In the genomic region with DNA sequence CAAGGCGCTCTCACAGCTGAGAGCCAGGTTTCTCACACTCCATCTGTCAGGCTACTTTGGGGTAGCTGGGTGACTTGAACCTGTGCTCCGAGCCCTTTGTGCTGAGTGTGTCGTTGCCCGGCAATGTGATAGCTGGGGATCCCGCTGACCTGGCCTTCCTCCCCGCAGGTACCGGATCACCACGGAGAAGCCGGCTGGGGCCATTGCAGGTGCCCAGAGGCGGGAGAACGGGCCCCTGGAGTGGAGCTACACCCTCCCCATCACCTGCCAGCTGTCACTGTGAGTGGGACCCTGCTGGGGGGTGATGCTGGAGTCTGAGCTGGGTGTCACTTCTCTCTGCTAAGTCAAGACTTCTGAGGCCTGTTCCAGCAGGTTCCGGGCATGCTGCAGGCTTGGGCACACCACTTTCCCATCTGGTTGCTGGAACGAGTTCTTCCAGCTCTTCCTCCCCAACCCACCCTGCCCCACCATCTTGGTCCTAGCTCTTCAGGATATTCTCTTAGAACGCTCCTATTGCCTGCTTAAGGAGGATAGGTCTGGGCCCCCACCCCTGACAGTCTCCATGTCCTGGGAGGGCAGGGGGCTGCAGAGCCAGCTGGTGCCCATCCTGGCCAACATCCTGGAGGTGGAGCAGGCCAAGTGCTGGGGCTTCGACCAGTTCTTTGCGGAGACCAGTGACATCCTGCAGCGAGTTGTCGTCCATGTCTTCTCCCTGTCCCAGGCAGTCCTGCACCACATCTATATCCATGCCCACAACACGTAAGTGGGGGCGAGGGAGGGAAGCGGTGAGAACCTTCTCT, we compare ENCODE assay signal across 22 cellular contexts. TPM values are rescaled to one million over a fixed set of nuclear protein-coding genes. Genes with fewer than 3 reads are reported as not detected.
A peak's percentile ranks its signal among the peaks of the same experiment; 100 is the strongest.
DNase-seq lines count a peak whose midpoint lies in the region; ATAC-seq and TF ChIP-seq lines count a peak whose summit lies in the region.
"Had no signal": no experiment of that assay in that cellular context is flagged by ENCODE, and none has a peak within 500 bp of the region (broad histone marks: within the 10 kb centered on the region; RNA-seq: fewer than 3 reads in every experiment).

No MANE protein-coding gene starts in this region.

- ATAC-seq in activated T-cell treated with anti-CD3 and anti-CD28 coated beads, Interleukin-2, amount 50 U/mL, for 72 hours (replicated peaks in 1 of 2), result no peak
- ATAC-seq: Panc1 had no signal

- peak overlapping the region; percentile 67 for H3K27ac Mint-ChIP-seq in activated T-cell treated with anti-CD3 and anti-CD28 coated beads, Interleukin-2, amount 50 U/mL, for 24 hours
- no peak overlapping the region for H3K27ac Mint-ChIP-seq in activated T-cell treated with anti-CD3 and anti-CD28 coated beads, Interleukin-2, amount 50 U/mL, for 72 hours
- no peak overlapping the region for H3K27ac Mint-ChIP-seq in T-helper 2 cell treated with Interferon-gamma antibody and Interleukin-4, amounts not matched to agents 5 μg/mL and 100 μg/mL, for 36 hours

- H3K27ac ChIP-seq in WERI-Rb-1, result no peak overlapping the region
- H3K27ac ChIP-seq: GM23248, HL-60, SJCRH30 had no signal

- H3K36me3 ChIP-seq in WERI-Rb-1, result no peaks in the 10 kb centered on the region
- H3K36me3 ChIP-seq: SJCRH30 had no signal

- DNase-seq in activated T-cell treated with anti-CD3 and anti-CD28 coated beads, Interleukin-2, amount 50 U/mL, for 24 hours, result no peak
- no peak for DNase-seq in activated T-cell treated with anti-CD3 and anti-CD28 coated beads, Interleukin-2, amount 50 U/mL, for 72 hours
- DNase-seq in NCI-H2171 (lab: John Stamatoyannopoulos, UW) (peak; percentile 65), epithelial cell of esophagus (ENCODE audit: low read depth) (peak; percentile 87), NCI-H2107 (lab: John Stamatoyannopoulos, UW) (no peak), WERI-Rb-1 (no peak)
- no peak for DNase-seq in T-helper 2 cell treated with Interferon-gamma antibody and Interleukin-4, amounts not matched to agents 5 μg/mL and 100 μg/mL, for 36 hours (ENCODE audit: low spot score)
- DNase-seq: Caco-2; CD4-positive, CD25-positive, alpha-beta regulatory T cell; DMS 273 treated with DMSO at 0.1 percent for 48 hours; DMS79 treated with DMSO at 0.1 percent for 48 hours; GM23248; H9; KBM-7; MM.1S; NCI-H1048; NCI-H1417 treated with DMSO at 0.1 percent for 48 hours; NCI-H187; NCI-H2227 treated with DMSO at 0.1 percent for 48 hours; SJCRH30 had no signal

- no peaks in the 10 kb centered on the region for H3K27me3 Mint-ChIP-seq in activated T-cell treated with anti-CD3 and anti-CD28 coated beads, Interleukin-2, amount 50 U/mL, for 24 hours
- no peaks in the 10 kb centered on the region for H3K27me3 Mint-ChIP-seq in activated T-cell treated with anti-CD3 and anti-CD28 coated beads, Interleukin-2, amount 50 U/mL, for 72 hours (ENCODE audit: low read depth)
- H3K27me3 Mint-ChIP-seq in T-helper 2 cell treated with Interferon-gamma antibody and Interleukin-4, amounts not matched to agents 5 μg/mL and 100 μg/mL, for 36 hours (ENCODE audit: low read depth), result no peaks in the 10 kb centered on the region
- H3K27me3 Mint-ChIP-seq: CD4-positive, CD25-positive, alpha-beta regulatory T cell had no signal

- peaks cover 51% of the 10 kb centered on the region for H3K4me1 Mint-ChIP-seq in activated T-cell treated with anti-CD3 and anti-CD28 coated beads, Interleukin-2, amount 50 U/mL, for 24 hours (ENCODE audit: low read depth)
- peaks cover 51% of the 10 kb centered on the region for H3K4me1 Mint-ChIP-seq in activated T-cell treated with anti-CD3 and anti-CD28 coated beads, Interleukin-2, amount 50 U/mL, for 72 hours (ENCODE audit: low read depth)
- peaks cover 20% of the 10 kb centered on the region for H3K4me1 Mint-ChIP-seq in T-helper 2 cell treated with Interferon-gamma antibody and Interleukin-4, amounts not matched to agents 5 μg/mL and 100 μg/mL, for 36 hours (ENCODE audit: low read depth)

- no peaks in the 10 kb centered on the region for H3K9me3 Mint-ChIP-seq in activated T-cell treated with anti-CD3 and anti-CD28 coated beads, Interleukin-2, amount 50 U/mL, for 24 hours
- H3K9me3 Mint-ChIP-seq in activated T-cell treated with anti-CD3 and anti-CD28 coated beads, Interleukin-2, amount 50 U/mL, for 72 hours, result no peaks in the 10 kb centered on the region
- H3K9me3 Mint-ChIP-seq in T-helper 2 cell treated with Interferon-gamma antibody and Interleukin-4, amounts not matched to agents 5 μg/mL and 100 μg/mL, for 36 hours, result no peaks in the 10 kb centered on the region
- H3K9me3 Mint-ChIP-seq: CD4-positive, CD25-positive, alpha-beta regulatory T cell; H9 had no signal

- TF ChIP-seq CTCF in epithelial cell of esophagus (IDR thresholded peaks at IDR 0.05; ENCODE audit: insufficient read depth, low read depth, low read length, missing control alignments) (no peak), WERI-Rb-1 (IDR thresholded peaks at IDR 0.05; ENCODE audit: low read depth, low read length) (no peak)

- H3K36me3 Mint-ChIP-seq in activated T-cell treated with anti-CD3 and anti-CD28 coated beads, Interleukin-2, amount 50 U/mL, for 24 hours (ENCODE audit: low read depth), result peaks cover 89% of the 10 kb centered on the region
- H3K36me3 Mint-ChIP-seq in activated T-cell treated with anti-CD3 and anti-CD28 coated beads, Interleukin-2, amount 50 U/mL, for 72 hours (ENCODE audit: insufficient read depth in 2 of 2), result peaks cover 12 to 26% of the 10 kb centered on the region in 2 donors
- H3K36me3 Mint-ChIP-seq in T-helper 2 cell treated with Interferon-gamma antibody and Interleukin-4, amounts not matched to agents 5 μg/mL and 100 μg/mL, for 36 hours (ENCODE audit: low read depth), result peaks cover 71% of the 10 kb centered on the region

- H3K4me3 ChIP-seq in epithelial cell of esophagus (ENCODE audit: low read length), result no peak overlapping the region
- no peak overlapping the region for H3K4me3 ChIP-seq in WERI-Rb-1 (ENCODE audit: low read depth, low read length)
- H3K4me3 ChIP-seq: GM23248, SJCRH30 had no signal

- no peaks in the 10 kb centered on the region for H3K9me3 ChIP-seq in WERI-Rb-1 (ENCODE audit: severe bottlenecking)
- H3K9me3 ChIP-seq: Caco-2, SJCRH30 had no signal

- H3K4me3 Mint-ChIP-seq in activated T-cell treated with anti-CD3 and anti-CD28 coated beads, Interleukin-2, amount 50 U/mL, for 24 hours, result no peak overlapping the region
- H3K4me3 Mint-ChIP-seq in activated T-cell treated with anti-CD3 and anti-CD28 coated beads, Interleukin-2, amount 50 U/mL, for 72 hours, result no peak overlapping the region
- H3K4me3 Mint-ChIP-seq in T-helper 2 cell treated with Interferon-gamma antibody and Interleukin-4, amounts not matched to agents 5 μg/mL and 100 μg/mL, for 36 hours, result no peak overlapping the region
- H3K4me3 Mint-ChIP-seq: H9 had no signal

- H3K27me3 ChIP-seq in WERI-Rb-1 (ENCODE audit: insufficient read depth, low read depth, severe bottlenecking), result no peaks in the 10 kb centered on the region
- H3K27me3 ChIP-seq: SJCRH30 had no signal

RNA-seq across cellular contexts. Expression of a gene that starts 7.5 kb away (rescaled TPM):
- 10 to 100 TPM; 21.0 to 21.1 TPM for total RNA-seq in activated T-cell treated with anti-CD3 and anti-CD28 coated beads, Interleukin-2, amount 50 U/mL, for 72 hours

RNA-seq across cellular contexts. Expression of a gene that starts 29.6 kb away (rescaled TPM):
- 100 to 1,000 TPM; 227 to 240 TPM for total RNA-seq in activated T-cell treated with anti-CD3 and anti-CD28 coated beads, Interleukin-2, amount 50 U/mL, for 72 hours

Comparison
In these comparisons a context has a peak if more than half of its experiments do, and no peak if none do; other contexts are left out.
1. DNase-seq: peak in NCI-H2171 (single experiment) and epithelial cell of esophagus (single experiment); none in activated T-cell treated with anti-CD3 and anti-CD28 coated beads, Interleukin-2, amount 50 U/mL, for 24 hours (single experiment), activated T-cell treated with anti-CD3 and anti-CD28 coated beads, Interleukin-2, amount 50 U/mL, for 72 hours (0 of 2), NCI-H2107 (single experiment), WERI-Rb-1 (single experiment) and T-helper 2 cell treated with Interferon-gamma antibody and Interleukin-4, amounts not matched to agents 5 μg/mL and 100 μg/mL, for 36 hours (single experiment).